ENCODE assay signal across 9 cellular contexts in the genomic region with DNA sequence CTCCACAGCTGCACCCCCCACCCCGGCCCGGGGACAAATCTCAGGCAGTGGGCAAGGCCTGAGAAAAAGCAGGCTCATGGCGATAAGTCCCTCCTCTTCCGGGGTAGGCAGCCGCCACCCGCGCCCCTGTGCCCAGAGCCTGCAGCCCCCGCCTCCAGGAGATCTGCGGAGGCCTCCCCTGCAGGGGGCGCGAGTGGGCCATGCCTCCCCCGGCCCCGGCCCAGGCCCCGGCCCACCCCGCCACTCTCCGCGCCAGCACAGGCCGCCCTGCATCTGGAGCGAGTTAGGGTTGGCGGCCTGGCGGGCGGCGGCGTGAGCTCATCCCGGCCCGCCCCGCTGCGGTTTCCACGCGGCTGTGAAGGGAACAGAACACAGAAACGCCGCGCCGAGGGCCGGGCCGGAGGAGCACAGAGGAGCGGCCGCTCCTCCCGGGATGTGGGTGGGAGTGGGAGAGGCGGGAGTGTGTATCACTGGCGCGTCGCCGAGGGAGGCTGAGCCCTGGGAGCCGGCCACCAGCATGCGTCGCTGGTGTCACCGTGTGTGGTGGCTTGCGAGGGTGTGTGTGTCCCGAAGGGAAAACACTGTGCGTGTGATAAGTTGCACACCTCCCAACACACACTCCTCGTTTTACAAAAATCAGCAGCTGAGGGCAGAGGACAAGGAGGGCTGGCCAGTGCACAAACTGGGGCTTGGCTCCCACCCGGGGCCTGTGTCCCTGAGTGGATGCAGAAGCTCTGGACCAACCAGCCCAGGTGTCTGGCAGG. TPM values are rescaled to one million over a fixed set of nuclear protein-coding genes. Genes with fewer than 3 reads are reported as not detected.
DNase-seq lines count a peak whose midpoint lies in the region; ATAC-seq and TF ChIP-seq lines count a peak whose summit lies in the region.
"Had no signal": no experiment of that assay in that cellular context is flagged by ENCODE, and none has a peak within 500 bp of the region (broad histone marks: within the 10 kb centered on the region; RNA-seq: fewer than 3 reads in every experiment).

No MANE protein-coding gene starts in this region.

- H3K4me2 ChIP-seq in BLaER1: peak overlapping the region; percentile 85

- H3K27me3 ChIP-seq in BLaER1: no peaks in the 10 kb centered on the region
- H3K27me3 ChIP-seq in vagina: no peaks in the 10 kb centered on the region

- DNase-seq in HS-5 (ENCODE audit: low read depth) (peak; percentile 22), amniotic stem cell (lab: John Stamatoyannopoulos, UW) (peak; percentile 70), hepatic stellate cell (ENCODE audit: low spot score) (peak; percentile 75), retina (peak; percentile 90), vagina (ENCODE audit: extremely low spot score in 2 of 2) (peak; percentile 46 to 88)

- H3K27me3 Mint-ChIP-seq in T-helper 1 cell treated with Interleukin-12 subunit alpha and Interleukin-12 subunit beta and Interleukin-4 antibody, amounts not matched to agents 30 μg/mL and 1 μg/mL, for 36 hours (ENCODE audit: low read depth): peaks cover 32% of the 10 kb centered on the region

- peak overlapping the region; percentile 87 for H3K27ac ChIP-seq in BLaER1
- H3K27ac ChIP-seq in vagina: peak overlapping the region; percentile 73

- H3K9me3 ChIP-seq in BLaER1 (peaks cover 18% of the 10 kb centered on the region), vagina (peaks cover 4% of the 10 kb centered on the region)

- H3K4me1 ChIP-seq in BLaER1: peaks cover 23% of the 10 kb centered on the region
- H3K4me1 ChIP-seq in vagina: peaks cover 27% of the 10 kb centered on the region

- peak overlapping the region; percentile 69 for H3K4me3 ChIP-seq in BLaER1
- H3K4me3 ChIP-seq in vagina: peak overlapping the region; percentile 48 to 58

- H3K9ac ChIP-seq in BLaER1: peak overlapping the region; percentile 84

- H3K9me3 Mint-ChIP-seq in T-helper 1 cell treated with Interleukin-12 subunit alpha and Interleukin-12 subunit beta and Interleukin-4 antibody, amounts not matched to agents 30 μg/mL and 1 μg/mL, for 36 hours: peaks cover 9% of the 10 kb centered on the region

- peak overlapping the region; percentile 31 for H3K4me3 Mint-ChIP-seq in T-helper 1 cell treated with Interleukin-12 subunit alpha and Interleukin-12 subunit beta and Interleukin-4 antibody, amounts not matched to agents 30 μg/mL and 1 μg/mL, for 36 hours

- TF ChIP-seq POLR2A in vagina (IDR thresholded peaks at IDR 0.05): peak in 1 of 2 donors; percentile 9

- no peaks in the 10 kb centered on the region for H4K20me1 ChIP-seq in BLaER1

- intact Hi-C loops in vagina (cut with DNase I): no loop called here

- ATAC-seq in GM19324 (IDR thresholded peaks at IDR 0.05; ENCODE audit: low FRiP score, unreplicated experiment): peak; percentile 78

- H3K36me3 ChIP-seq in BLaER1: no peaks in the 10 kb centered on the region
- H3K36me3 ChIP-seq in vagina: no peaks in the 10 kb centered on the region

- TF ChIP-seq CTCF in vagina (IDR thresholded peaks at IDR 0.05): peak in 2 of 3 experiments; percentile 32 to 74

- peaks cover 2% of the 10 kb centered on the region for H3K4me1 Mint-ChIP-seq in T-helper 1 cell treated with Interleukin-12 subunit alpha and Interleukin-12 subunit beta and Interleukin-4 antibody, amounts not matched to agents 30 μg/mL and 1 μg/mL, for 36 hours (ENCODE audit: low read depth)

- H3K36me3 Mint-ChIP-seq in T-helper 1 cell treated with Interleukin-12 subunit alpha and Interleukin-12 subunit beta and Interleukin-4 antibody, amounts not matched to agents 30 μg/mL and 1 μg/mL, for 36 hours (ENCODE audit: low read depth): no peaks in the 10 kb centered on the region

- H3K27ac Mint-ChIP-seq in T-helper 1 cell treated with Interleukin-12 subunit alpha and Interleukin-12 subunit beta and Interleukin-4 antibody, amounts not matched to agents 30 μg/mL and 1 μg/mL, for 36 hours: no peak overlapping the region

RNA-seq across cellular contexts. Expression of a gene that starts 17.2 kb away (rescaled TPM):
- total RNA-seq in vagina: not detected
- total RNA-seq: SK-MEL-5 had no signal

RNA-seq across cellular contexts. Expression of a gene that starts 31.5 kb away (rescaled TPM):
- 13.0 TPM for total RNA-seq in vagina
- total RNA-seq: SK-MEL-5 had no signal

Comparison
In these comparisons a context has a peak if more than half of its experiments do, and no peak if none do; other contexts are left out.
1. Peak in every context shown above with its lines: DNase-seq, ATAC-seq, H3K4me3 ChIP-seq and H3K27ac ChIP-seq.
2. DNase-seq: peak in every context shown above with its lines; median percentile 90 in retina; 75 in hepatic stellate cell; 70 in amniotic stem cell; 67 in vagina; 22 in HS-5.